12 cellular contexts compared by ENCODE assay signal in genomic region chr6:17863971-17864754, GRCh38.
DNase-seq lines count a peak whose midpoint lies in the region; ATAC-seq and TF ChIP-seq lines count a peak whose summit lies in the region.
"Had no signal": no experiment of that assay in that cellular context is flagged by ENCODE, and none has a peak within 500 bp of the region (broad histone marks: within the 10 kb centered on the region; RNA-seq: fewer than 3 reads in every experiment).

No MANE protein-coding gene starts in this region.

- H3K27me3 Mint-ChIP-seq in stimulated activated naive CD8-positive, alpha-beta T cell treated with anti-CD3 and anti-CD28 coated beads, Interleukin-15, amount 100 ng/mL, for 72 hours, result peaks cover 23% of the 10 kb centered on the region
- H3K27me3 Mint-ChIP-seq in activated CD4-positive, alpha-beta memory T cell treated with anti-CD3 and anti-CD28 coated beads, Interleukin-2, amount 10 ng/mL, durations not matched to agents 7 days and 5 days, result peaks cover 8% of the 10 kb centered on the region
- H3K27me3 Mint-ChIP-seq: naive B cell had no signal

- H3K27ac Mint-ChIP-seq in stimulated activated naive CD8-positive, alpha-beta T cell treated with anti-CD3 and anti-CD28 coated beads, Interleukin-15, amount 100 ng/mL, for 72 hours, result no peak overlapping the region
- no peak overlapping the region for H3K27ac Mint-ChIP-seq in activated CD4-positive, alpha-beta memory T cell treated with anti-CD3 and anti-CD28 coated beads, Interleukin-2, amount 10 ng/mL, durations not matched to agents 7 days and 5 days

- CTCF ChIA-PET in activated CD4-positive, alpha-beta memory T cell treated with anti-CD3 and anti-CD28 coated beads, Interleukin-2, amount 10 ng/mL, durations not matched to agents 7 days and 5 days (lab: Charles Lee), result no interaction called here

- POLR2A ChIA-PET in activated CD4-positive, alpha-beta memory T cell treated with anti-CD3 and anti-CD28 coated beads, Interleukin-2, amount 10 ng/mL, durations not matched to agents 7 days and 5 days (lab: Charles Lee), result no interaction called here

- H3K4me3 Mint-ChIP-seq in stimulated activated naive CD8-positive, alpha-beta T cell treated with anti-CD3 and anti-CD28 coated beads, Interleukin-15, amount 100 ng/mL, for 72 hours, result no peak overlapping the region
- no peak overlapping the region for H3K4me3 Mint-ChIP-seq in activated CD4-positive, alpha-beta memory T cell treated with anti-CD3 and anti-CD28 coated beads, Interleukin-2, amount 10 ng/mL, durations not matched to agents 7 days and 5 days
- H3K4me3 Mint-ChIP-seq: naive B cell had no signal

- H3K27ac ChIP-seq in brain microvascular endothelial cell (peak overlapping the region; percentile 66), subcutaneous abdominal adipose tissue (ENCODE audit: low read depth, low read length) (peak overlapping the region; percentile 73)

- H3K4me1 ChIP-seq in subcutaneous abdominal adipose tissue (ENCODE audit: control insufficient read depth in 5 of 5, insufficient read depth in 5 of 5, low read length in 5 of 5), result peaks cover 2 to 12% (median 6%) of the 10 kb centered on the region in 5 donors
- H3K4me1 ChIP-seq: Peyer's patch had no signal

- TF ChIP-seq CTCF in brain microvascular endothelial cell (IDR thresholded peaks at IDR 0.05; ENCODE audit: low read depth, low read length, missing control alignments), result no peak

- no peaks in the 10 kb centered on the region for H3K27me3 ChIP-seq in brain microvascular endothelial cell (replicated peaks)
- H3K27me3 ChIP-seq in subcutaneous abdominal adipose tissue (ENCODE audit: control insufficient read depth in 5 of 5, insufficient read depth in 4 of 5, low read length in 5 of 5), result no peaks in the 10 kb centered on the region
- H3K27me3 ChIP-seq: Peyer's patch had no signal

- H3K4me1 Mint-ChIP-seq in stimulated activated naive CD8-positive, alpha-beta T cell treated with anti-CD3 and anti-CD28 coated beads, Interleukin-15, amount 100 ng/mL, for 72 hours, result no peaks in the 10 kb centered on the region
- H3K4me1 Mint-ChIP-seq in activated CD4-positive, alpha-beta memory T cell treated with anti-CD3 and anti-CD28 coated beads, Interleukin-2, amount 10 ng/mL, durations not matched to agents 7 days and 5 days, result no peaks in the 10 kb centered on the region

- in situ Hi-C loops in brain microvascular endothelial cell (cut with HindIII; ENCODE audit: low pct_ligation_motif_present, low sequenced_read_pairs), result no loop called here

- no peaks in the 10 kb centered on the region for H3K9me3 ChIP-seq in subcutaneous abdominal adipose tissue (ENCODE audit: control insufficient read depth in 5 of 5, low read length in 5 of 5)
- H3K9me3 ChIP-seq: Peyer's patch had no signal

- H3K4me3 ChIP-seq in brain microvascular endothelial cell (ENCODE audit: low read depth, low read length) (no peak overlapping the region), subcutaneous abdominal adipose tissue (ENCODE audit: low read depth in 1 of 5, low read length in 5 of 5) (no peak overlapping the region)
- H3K4me3 ChIP-seq: GM12878, Peyer's patch had no signal

- no peak for ATAC-seq in stimulated activated naive CD8-positive, alpha-beta T cell treated with anti-CD3 and anti-CD28 coated beads, Interleukin-15, amount 100 ng/mL, for 72 hours
- ATAC-seq: GM12878 had no signal

- H3K36me3 Mint-ChIP-seq in activated CD4-positive, alpha-beta memory T cell treated with anti-CD3 and anti-CD28 coated beads, Interleukin-2, amount 10 ng/mL, durations not matched to agents 7 days and 5 days (ENCODE audit: low read depth), result no peaks in the 10 kb centered on the region
- H3K36me3 Mint-ChIP-seq: naive B cell had no signal

- peak overlapping the region in 1 of 5 donors; percentile 3 for H3K9ac ChIP-seq in subcutaneous abdominal adipose tissue (ENCODE audit: low read length in 5 of 5)

- H3K36me3 ChIP-seq in brain microvascular endothelial cell (replicated peaks) (no peaks in the 10 kb centered on the region), subcutaneous abdominal adipose tissue (ENCODE audit: control insufficient read depth in 5 of 5, insufficient read depth in 5 of 5, low read length in 5 of 5) (no peaks in the 10 kb centered on the region)
- H3K36me3 ChIP-seq: Peyer's patch had no signal

- no peaks in the 10 kb centered on the region for H3K9me3 Mint-ChIP-seq in stimulated activated naive CD8-positive, alpha-beta T cell treated with anti-CD3 and anti-CD28 coated beads, Interleukin-15, amount 100 ng/mL, for 72 hours
- no peaks in the 10 kb centered on the region for H3K9me3 Mint-ChIP-seq in activated CD4-positive, alpha-beta memory T cell treated with anti-CD3 and anti-CD28 coated beads, Interleukin-2, amount 10 ng/mL, durations not matched to agents 7 days and 5 days
- H3K9me3 Mint-ChIP-seq: naive B cell had no signal

- DNase-seq in HS-27A (ENCODE audit: low read depth), result peak; percentile 84
- peak; percentile 77 for DNase-seq in brain microvascular endothelial cell
- peak in 27 of 51 donors; percentile 3 to 67 (median 35) for DNase-seq in hypothalamus (lab: John Stamatoyannopoulos, UW)
- DNase-seq in stimulated activated naive CD8-positive, alpha-beta T cell treated with anti-CD3 and anti-CD28 coated beads, Interleukin-15, amount 100 ng/mL, for 72 hours, result no peak
- DNase-seq in NOMO-1 (lab: John Stamatoyannopoulos, UW; ENCODE audit: unreplicated experiment in 2 of 2), result no peak
- DNase-seq in activated CD4-positive, alpha-beta memory T cell treated with anti-CD3 and anti-CD28 coated beads, Interleukin-2, amount 10 ng/mL, durations not matched to agents 7 days and 5 days, result no peak
- DNase-seq in stimulated activated CD4-positive, alpha-beta T cell treated with anti-CD3 and anti-CD28 coated beads, Interleukin-12 subunit alpha, Interleukin-12 subunit beta, amount 100 ng/mL, for 4 hours, result no peak
- DNase-seq: activated effector memory CD4-positive, alpha-beta T cell treated with anti-CD3 and anti-CD28 coated beads, Interleukin-2, amount 50 U/mL, for 16 hours; naive B cell; Peyer's patch had no signal

Comparison
In these comparisons a context has a peak if more than half of its experiments do, and no peak if none do; other contexts are left out.
1. DNase-seq: peak in HS-27A (single experiment), brain microvascular endothelial cell (single experiment) and hypothalamus (27 of 51); none in stimulated activated naive CD8-positive, alpha-beta T cell treated with anti-CD3 and anti-CD28 coated beads, Interleukin-15, amount 100 ng/mL, for 72 hours (0 of 2), NOMO-1 (0 of 2), activated CD4-positive, alpha-beta memory T cell treated with anti-CD3 and anti-CD28 coated beads, Interleukin-2, amount 10 ng/mL, durations not matched to agents 7 days and 5 days (single experiment) and stimulated activated CD4-positive, alpha-beta T cell treated with anti-CD3 and anti-CD28 coated beads, Interleukin-12 subunit alpha, Interleukin-12 subunit beta, amount 100 ng/mL, for 4 hours (single experiment).